16 cellular contexts compared by ENCODE assay signal in genomic region chr12:104413330-104413729, GRCh38. TPM values are rescaled to one million over a fixed set of nuclear protein-coding genes. Genes with fewer than 3 reads are reported as not detected.
A peak's percentile ranks its signal among the peaks of the same experiment; 100 is the strongest.
DNase-seq lines count a peak whose midpoint lies in the region; ATAC-seq, FAIRE-seq and TF ChIP-seq lines count a peak whose summit lies in the region.
"Had no signal": no experiment of that assay in that cellular context is flagged by ENCODE, and none has a peak within 500 bp of the region (broad histone marks: within the 10 kb centered on the region; RNA-seq: fewer than 3 reads in every experiment).

No MANE protein-coding gene starts in this region.

- H3K9me3 ChIP-seq in HepG2 (ENCODE audit: low read length) = no peaks in the 10 kb centered on the region
- no peaks in the 10 kb centered on the region for H3K9me3 ChIP-seq in right lobe of liver
- H3K9me3 ChIP-seq in PC-9 (ENCODE audit: insufficient read depth, low read depth) = no peaks in the 10 kb centered on the region

- no peak overlapping the region for H4K5ac ChIP-seq in mesendoderm (ENCODE audit: low read length)

- H3K27ac Mint-ChIP-seq in activated CD4-positive, alpha-beta memory T cell treated with anti-CD3 and anti-CD28 coated beads for 36 hours = no peak overlapping the region
- H3K27ac Mint-ChIP-seq: CD4-positive, alpha-beta T cell had no signal

- H3K9me2 ChIP-seq in PC-9 (ENCODE audit: insufficient read depth) = no peaks in the 10 kb centered on the region

- no peak overlapping the region for H3K9ac ChIP-seq in HepG2 (ENCODE audit: insufficient read depth, low read depth, low read length)
- no peak overlapping the region for H3K9ac ChIP-seq in mesendoderm (ENCODE audit: low read length)

- no peak overlapping the region for H3K18ac ChIP-seq in mesendoderm (ENCODE audit: low read length)

- DNase-seq in HepG2 (ENCODE audit: low spot score) (no peak), right lobe of liver (no peak), PC-9 (no peak), mesendoderm (no peak), NCI-H69 (lab: John Stamatoyannopoulos, UW) (no peak)
- DNase-seq in activated CD4-positive, alpha-beta memory T cell treated with anti-CD3 and anti-CD28 coated beads for 36 hours = no peak
- DNase-seq: 8988T; ACHN; C1 segment of cervical spinal cord; CD4-positive, alpha-beta T cell; DMS79; KBM-7 had no signal

- H3K56ac ChIP-seq in mesendoderm (ENCODE audit: low read length) = no peak overlapping the region

- H3F3A ChIP-seq in PC-9 (ENCODE audit: insufficient read depth, low read depth) = peaks cover 78% of the 10 kb centered on the region

- peak overlapping the region; percentile 55 for H2AK5ac ChIP-seq in mesendoderm (ENCODE audit: low read length)

- TF ChIP-seq POLR2A in HepG2 (IDR thresholded peaks at IDR 0.05; ENCODE audit: insufficient read depth in 1 of 2, low read depth in 2 of 2, low read length in 2 of 2) (no peak), right lobe of liver (IDR thresholded peaks at IDR 0.05) (no peak)

- H3K36me3 ChIP-seq in HepG2 (replicated peaks in 1 of 2; ENCODE audit: control insufficient read depth in 1 of 2, insufficient read depth in 2 of 2, low read length in 2 of 2) (no peaks in the 10 kb centered on the region), right lobe of liver (no peaks in the 10 kb centered on the region), PC-9 (ENCODE audit: low read depth) (no peaks in the 10 kb centered on the region), mesendoderm (ENCODE audit: control insufficient read depth, insufficient read depth, low read length) (no peaks in the 10 kb centered on the region)

- no peak overlapping the region for H3K4me3 Mint-ChIP-seq in activated CD4-positive, alpha-beta memory T cell treated with anti-CD3 and anti-CD28 coated beads for 36 hours
- H3K4me3 Mint-ChIP-seq: CD4-positive, alpha-beta T cell had no signal

- ATAC-seq in HepG2 = no peak
- ATAC-seq in right lobe of liver = no peak
- ATAC-seq in HG03520 (IDR thresholded peaks at IDR 0.05; ENCODE audit: unreplicated experiment) = no peak

- in situ Hi-C loops in HepG2 (cut with HindIII; ENCODE audit: extremely low pct_ligation_motif_present, low pct_unique_long_range_greater_than_20kb) = no loop called here

- POLR2A ChIA-PET in HepG2 (lab: Yijun Ruan, JAX) (no interaction called here), PC-9 (lab: Charles Lee; ENCODE audit: unreplicated experiment) (no interaction called here)
- POLR2A ChIA-PET in activated CD4-positive, alpha-beta memory T cell treated with anti-CD3 and anti-CD28 coated beads for 36 hours (lab: Charles Lee) = no interaction called here

- H3K27me3 ChIP-seq in HepG2 (ENCODE audit: control insufficient read depth in 1 of 2, insufficient read depth in 2 of 2, low read length in 2 of 2) (peaks cover 1 to 11% of the 10 kb centered on the region in 2 experiments; a peak in 3 of 5 replicates), right lobe of liver (no peaks in the 10 kb centered on the region), PC-9 (ENCODE audit: insufficient read depth, low read depth) (no peaks in the 10 kb centered on the region), mesendoderm (ENCODE audit: insufficient read depth, low read length, poor library complexity) (no peaks in the 10 kb centered on the region)

- H3K9me3 Mint-ChIP-seq in activated CD4-positive, alpha-beta memory T cell treated with anti-CD3 and anti-CD28 coated beads for 36 hours = no peaks in the 10 kb centered on the region
- H3K9me3 Mint-ChIP-seq: CD4-positive, alpha-beta T cell had no signal

- no peak overlapping the region for H3K27ac ChIP-seq in HepG2 (ENCODE audit: extremely low read length, insufficient read depth, low read length)
- no peak overlapping the region for H3K27ac ChIP-seq in right lobe of liver
- peak overlapping the region; percentile 53 for H3K27ac ChIP-seq in PC-9
- H3K27ac ChIP-seq in mesendoderm (ENCODE audit: low read depth, low read length) = no peak overlapping the region

- BruUV-seq in HepG2 (replicated peaks; lab: Mats Ljungman, UMichigan) (no TSS peak), PC-9 (replicated peaks; lab: Mats Ljungman, UMichigan) (no TSS peak)

- TF ChIP-seq EP300 in HepG2 (IDR thresholded peaks at IDR 0.05; ENCODE audit: low read depth in 2 of 2, low read length in 2 of 2) (no peak), HepG2 (CRISPR knock-in tag; IDR thresholded peaks at IDR 0.05; ENCODE audit: borderline replicate concordance) (no peak)

- H3K4ac ChIP-seq in mesendoderm (ENCODE audit: low read depth, low read length) = no peak overlapping the region

- no peak overlapping the region for H2BK120ac ChIP-seq in mesendoderm (ENCODE audit: low read depth, low read length)

- TF ChIP-seq CTCF in HepG2 (CRISPR knock-in tag; IDR thresholded peaks at IDR 0.05) = no peak
- no peak for TF ChIP-seq CTCF in right lobe of liver (IDR thresholded peaks at IDR 0.05)
- no peak for TF ChIP-seq CTCF in PC-9 (conservative IDR thresholded peaks at IDR 0.05)

- TF ChIP-seq RAD21 in HepG2 (CRISPR knock-in tag; IDR thresholded peaks at IDR 0.05) = no peak

- no peaks in the 10 kb centered on the region for H3K79me1 ChIP-seq in mesendoderm (ENCODE audit: low read length)

- H2AFZ ChIP-seq in HepG2 (ENCODE audit: low read length) = no peak overlapping the region
- no peak overlapping the region for H2AFZ ChIP-seq in PC-9

- intact Hi-C loops in HepG2 (cut with micrococcal nuclease; ENCODE audit: unreplicated experiment) = no loop called here
- intact Hi-C loops in right lobe of liver (cut with DNase I) = no loop called here
- intact Hi-C loops in PC-9 (cut with micrococcal nuclease; ENCODE audit: unreplicated experiment) = no loop called here
- intact Hi-C loops in activated CD4-positive, alpha-beta memory T cell treated with anti-CD3 and anti-CD28 coated beads for 36 hours (cut with micrococcal nuclease) = no loop called here

- H4K20me1 ChIP-seq in HepG2 (ENCODE audit: insufficient read depth, low read length) (no peaks in the 10 kb centered on the region), PC-9 (ENCODE audit: insufficient read depth) (no peaks in the 10 kb centered on the region)

- H3K23ac ChIP-seq in mesendoderm (ENCODE audit: low read length) = no peak overlapping the region

- H3K36me3 Mint-ChIP-seq in activated CD4-positive, alpha-beta memory T cell treated with anti-CD3 and anti-CD28 coated beads for 36 hours = no peaks in the 10 kb centered on the region

- peaks cover 5% of the 10 kb centered on the region; the same call in 1 of the 2 replicates for H3K4me1 ChIP-seq in HepG2 (ENCODE audit: insufficient read depth, low read length)
- peaks cover 0 to 15% (median 0%) of the 10 kb centered on the region in 4 donors for H3K4me1 ChIP-seq in right lobe of liver
- H3K4me1 ChIP-seq in PC-9 (replicated peaks; ENCODE audit: insufficient read depth) = peaks cover 87% of the 10 kb centered on the region
- peaks cover 20% of the 10 kb centered on the region for H3K4me1 ChIP-seq in mesendoderm (ENCODE audit: control insufficient read depth, low read depth, low read length)

- peaks cover 13% of the 10 kb centered on the region for H3K4me1 Mint-ChIP-seq in activated CD4-positive, alpha-beta memory T cell treated with anti-CD3 and anti-CD28 coated beads for 36 hours (ENCODE audit: low read depth)

- H3K4me3 ChIP-seq in HepG2 (replicated peaks in 1 of 3; ENCODE audit: insufficient read depth in 1 of 3, low read depth in 2 of 3, low read length in 3 of 3) = no peak overlapping the region
- no peak overlapping the region for H3K4me3 ChIP-seq in right lobe of liver
- H3K4me3 ChIP-seq in PC-9 = no peak overlapping the region
- no peak overlapping the region for H3K4me3 ChIP-seq in mesendoderm (ENCODE audit: low read length)

- 26% methylated on average over 6 of the region's 6 CpGs for WGBS in HepG2 (ENCODE audit: low lambda C conversion rate)
- WGBS in right lobe of liver (ENCODE audit: insufficient coverage, low coverage, low lambda C conversion rate, missing lambda C conversion rate) = 62% methylated on average over 3 of the region's 6 CpGs
- no CpG with 5 or more reads among the region's 6 CpGs for WGBS in mesendoderm (ENCODE audit: extremely low coverage, insufficient coverage, low lambda C conversion rate)

- H3K4me2 ChIP-seq in HepG2 (ENCODE audit: low read depth, low read length) (no peak overlapping the region), PC-9 (peak overlapping the region; percentile 54), mesendoderm (ENCODE audit: low read length) (no peak overlapping the region)

- H2BK15ac ChIP-seq in mesendoderm (replicated peaks; ENCODE audit: low read depth) = no peak overlapping the region

- H3K79me2 ChIP-seq in HepG2 (ENCODE audit: insufficient read depth, low read length) (no peaks in the 10 kb centered on the region), PC-9 (ENCODE audit: low read depth) (peaks cover 18% of the 10 kb centered on the region), mesendoderm (ENCODE audit: control insufficient read depth, insufficient read depth, low read length) (no peaks in the 10 kb centered on the region)

- FAIRE-seq in HepG2 (lab: Jason Lieb, UNC) = no peak
- FAIRE-seq: G401.6, GM19239, H54 had no signal

- H3K27me3 Mint-ChIP-seq in activated CD4-positive, alpha-beta memory T cell treated with anti-CD3 and anti-CD28 coated beads for 36 hours = no peaks in the 10 kb centered on the region
- H3K27me3 Mint-ChIP-seq: CD4-positive, alpha-beta T cell had no signal

- no peak overlapping the region for H2BK5ac ChIP-seq in mesendoderm (ENCODE audit: low read length)

- CTCF ChIA-PET in HepG2 (lab: Yijun Ruan, JAX; ENCODE audit: low intra/inter-chr PET ratio, low total read pairs) = no interaction called here
- CTCF ChIA-PET in PC-9 (lab: Charles Lee) = no interaction called here
- CTCF ChIA-PET in activated CD4-positive, alpha-beta memory T cell treated with anti-CD3 and anti-CD28 coated beads for 36 hours (lab: Charles Lee) = interaction anchor here (0.9 kb wide), 1 partner anchor 32 kb away, joined by 3 read pairs; no protein-coding TSS in a partner anchor

- H4K8ac ChIP-seq in mesendoderm (ENCODE audit: low read depth, low read length) = no peak overlapping the region

RNA-seq across cellular contexts. Expression of gene CHST11, which starts 43.4 kb away (rescaled TPM):
- total RNA-seq in HepG2 (2016; rRNA removed; fragmentation: Illumina TruSeq; extraction: Trizol) (not detected in 2 replicates), right lobe of liver (10 to 100 TPM in 1 of 6 experiments, 1 to 10 TPM in 4, under 1 TPM in 1; 0.57 to 10.4 (median 3.5) TPM), PC-9 (2021) (39.9 and 52.2 TPM in 2 replicates)
- not detected in 2 replicates for total RNA-seq in HepG2 (2016; cell fraction: cytosol; rRNA removed; fragmentation: Illumina TruSeq; extraction: Trizol; ENCODE audit: low read depth)
- total RNA-seq in HepG2 (2016; cell fraction: insoluble cytoplasmic fraction; rRNA removed; fragmentation: Illumina TruSeq; extraction: Trizol) = not detected in 2 replicates
- not detected in 2 replicates for total RNA-seq in HepG2 (2016; cell fraction: membrane; rRNA removed; fragmentation: Illumina TruSeq; extraction: Trizol)
- total RNA-seq in HepG2 (2016; cell fraction: nucleus; rRNA removed; fragmentation: Illumina TruSeq; extraction: Trizol) = not detected in 2 replicates
- polyA plus RNA-seq in HepG2 (2011; rRNA removed) = 0.05 and 0.15 TPM in 2 replicates
- polyA plus RNA-seq in HepG2 (2011; cell fraction: cytosol; rRNA removed) = 0.04 TPM in 1 of 2 replicates, not detected in the other
- 0.10 TPM in 1 of 2 replicates, not detected in the other for polyA plus RNA-seq in HepG2 (2011; cell fraction: nucleus; rRNA removed)
- not detected in 2 replicates for polyA plus RNA-seq in HepG2 (2012)
- polyA plus RNA-seq in HepG2 (2016; cell fraction: cytosol; fragmentation: Illumina TruSeq; extraction: Trizol; ENCODE audit: low read depth) = not detected in 2 replicates
- not detected in 2 replicates for polyA plus RNA-seq in HepG2 (2016; cell fraction: insoluble cytoplasmic fraction; fragmentation: Illumina TruSeq; extraction: Trizol; ENCODE audit: low read depth)
- not detected in 2 replicates for polyA plus RNA-seq in HepG2 (2016; cell fraction: membrane; fragmentation: Illumina TruSeq; extraction: Trizol; ENCODE audit: low read depth)
- not detected in 2 replicates for polyA plus RNA-seq in HepG2 (2016; cell fraction: nucleus; fragmentation: Illumina TruSeq; extraction: Trizol; ENCODE audit: insufficient read depth, low read depth)
- 1.7 TPM in 1 of 2 replicates, not detected in the other for polyA minus RNA-seq in HepG2 (2011; rRNA and poly(A)+ RNA removed; ENCODE audit: low replicate concordance)
- polyA minus RNA-seq in HepG2 (2011; cell fraction: cytosol; rRNA and poly(A)+ RNA removed) = not detected in 2 replicates
- polyA minus RNA-seq in HepG2 (2011; cell fraction: nucleus; rRNA and poly(A)+ RNA removed) = 0.12 TPM in 1 of 2 replicates, not detected in the other
- polyA plus RNA-seq in mesendoderm (2013, experiment 1 of 2) = 5.2 TPM
- 5.9 TPM for polyA plus RNA-seq in mesendoderm (2013, experiment 2 of 2)
- 10 to 100 TPM; 58.3 to 59.0 TPM for total RNA-seq in activated CD4-positive, alpha-beta memory T cell treated with anti-CD3 and anti-CD28 coated beads for 36 hours
